Comparison of ENCODE assay signal across 1 cellular context in genomic region chr2:70104231-70105111, GRCh38.
A peak's percentile ranks its signal among the peaks of the same experiment; 100 is the strongest.
TF ChIP-seq lines count a peak whose summit lies in the region.

No MANE protein-coding gene starts in this region.

TF ChIP-seq in K562, 482 proteins besides CTCF, POLR2A, EP300 and RAD21 (continued from another document and continues in another):
- TF ChIP-seq DPF2 (IDR thresholded peaks at IDR 0.05) (peak; percentile 62), HDAC3 (IDR thresholded peaks at IDR 0.05; ENCODE audit: borderline replicate concordance, partially characterized antibody) (peak; percentile 35), NFATC3 (IDR thresholded peaks at IDR 0.05) (0 out of 2 replicates have a peak, but pooled peaks have one; percentile 82), MTA3 (IDR thresholded peaks at IDR 0.05; ENCODE audit: borderline replicate concordance) (0 out of 2 replicates have a peak, but pooled peaks have one; percentile 27), GATA2 (CRISPR knock-in tag; IDR thresholded peaks at IDR 0.05) (no peak), STAT5B (CRISPR knock-in tag; IDR thresholded peaks at IDR 0.05) (no peak), ZBTB40 (IDR thresholded peaks at IDR 0.05) (peak; percentile 38), ZBTB40 (CRISPR knock-in tag; IDR thresholded peaks at IDR 0.05) (no peak), PKNOX1 (IDR thresholded peaks at IDR 0.05) (peak; percentile 60), MAFG (tag; conservative IDR thresholded peaks at IDR 0.05) (no peak), ZNF175 (CRISPR knock-in tag; IDR thresholded peaks at IDR 0.05; ENCODE audit: low read depth) (peak; percentile 36; the same call in 1 of the 2 replicates), NR1H2 (CRISPR knock-in tag; IDR thresholded peaks at IDR 0.05) (no peak), MLLT1 (IDR thresholded peaks at IDR 0.05) (peak in 1 of 2 experiments; percentile 100; a peak in 2 of 4 replicates), ETS2 (tag; IDR thresholded peaks at IDR 0.05; ENCODE audit: borderline replicate concordance, poor library complexity, severe bottlenecking) (no peak), TEAD1 (CRISPR knock-in tag; IDR thresholded peaks at IDR 0.05) (peak in 1 of 2 experiments; percentile 50; a peak in 1 of 4 replicates), GABPA (tag; conservative IDR thresholded peaks at IDR 0.05; ENCODE audit: low read depth) (peak; percentile 39; the same call in 1 of the 2 replicates), BACH1 (tag; IDR thresholded peaks at IDR 0.05) (peak; percentile 67; the same call in 1 of the 2 replicates), BCOR (IDR thresholded peaks at IDR 0.05) (peak; percentile 33; the same call in 1 of the 2 replicates), BMI1 (IDR thresholded peaks at IDR 0.05; ENCODE audit: low read length) (no peak), ZFP30 (CRISPR knock-in tag; IDR thresholded peaks at IDR 0.05; ENCODE audit: borderline replicate concordance) (no peak), GTF2A2 (tag; IDR thresholded peaks at IDR 0.05) (no peak), SMAD3 (CRISPR knock-in tag; conservative IDR thresholded peaks at IDR 0.05) (no peak), RAD51 (IDR thresholded peaks at IDR 0.05; ENCODE audit: borderline replicate concordance, low read depth) (0 out of 2 replicates have a peak, but pooled peaks have one; percentile 17), DNMT1 (IDR thresholded peaks at IDR 0.05) (peak; percentile 87; the same call in 1 of the 2 replicates), ASH1L (IDR thresholded peaks at IDR 0.05; ENCODE audit: borderline replicate concordance, low read depth, partially characterized antibody) (peak; percentile 7)
- TF ChIP-seq, protein P1, sequence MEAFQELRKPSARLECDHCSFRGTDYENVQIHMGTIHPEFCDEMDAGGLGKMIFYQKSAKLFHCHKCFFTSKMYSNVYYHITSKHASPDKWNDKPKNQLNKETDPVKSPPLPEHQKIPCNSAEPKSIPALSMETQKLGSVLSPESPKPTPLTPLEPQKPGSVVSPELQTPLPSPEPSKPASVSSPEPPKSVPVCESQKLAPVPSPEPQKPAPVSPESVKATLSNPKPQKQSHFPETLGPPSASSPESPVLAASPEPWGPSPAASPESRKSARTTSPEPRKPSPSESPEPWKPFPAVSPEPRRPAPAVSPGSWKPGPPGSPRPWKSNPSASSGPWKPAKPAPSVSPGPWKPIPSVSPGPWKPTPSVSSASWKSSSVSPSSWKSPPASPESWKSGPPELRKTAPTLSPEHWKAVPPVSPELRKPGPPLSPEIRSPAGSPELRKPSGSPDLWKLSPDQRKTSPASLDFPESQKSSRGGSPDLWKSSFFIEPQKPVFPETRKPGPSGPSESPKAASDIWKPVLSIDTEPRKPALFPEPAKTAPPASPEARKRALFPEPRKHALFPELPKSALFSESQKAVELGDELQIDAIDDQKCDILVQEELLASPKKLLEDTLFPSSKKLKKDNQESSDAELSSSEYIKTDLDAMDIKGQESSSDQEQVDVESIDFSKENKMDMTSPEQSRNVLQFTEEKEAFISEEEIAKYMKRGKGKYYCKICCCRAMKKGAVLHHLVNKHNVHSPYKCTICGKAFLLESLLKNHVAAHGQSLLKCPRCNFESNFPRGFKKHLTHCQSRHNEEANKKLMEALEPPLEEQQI (IDR thresholded peaks at IDR 0.05): peak; percentile 39; the same call in 1 of the 2 replicates
- TF ChIP-seq, protein P2, sequence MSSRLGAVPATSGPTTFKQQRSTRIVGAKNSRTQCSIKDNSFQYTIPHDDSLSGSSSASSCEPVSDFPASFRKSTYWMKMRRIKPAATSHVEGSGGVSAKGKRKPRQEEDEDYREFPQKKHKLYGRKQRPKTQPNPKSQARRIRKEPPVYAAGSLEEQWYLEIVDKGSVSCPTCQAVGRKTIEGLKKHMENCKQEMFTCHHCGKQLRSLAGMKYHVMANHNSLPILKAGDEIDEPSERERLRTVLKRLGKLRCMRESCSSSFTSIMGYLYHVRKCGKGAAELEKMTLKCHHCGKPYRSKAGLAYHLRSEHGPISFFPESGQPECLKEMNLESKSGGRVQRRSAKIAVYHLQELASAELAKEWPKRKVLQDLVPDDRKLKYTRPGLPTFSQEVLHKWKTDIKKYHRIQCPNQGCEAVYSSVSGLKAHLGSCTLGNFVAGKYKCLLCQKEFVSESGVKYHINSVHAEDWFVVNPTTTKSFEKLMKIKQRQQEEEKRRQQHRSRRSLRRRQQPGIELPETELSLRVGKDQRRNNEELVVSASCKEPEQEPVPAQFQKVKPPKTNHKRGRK (tag; IDR thresholded peaks at IDR 0.05): peak; percentile 59
- TF ChIP-seq, protein P3, sequence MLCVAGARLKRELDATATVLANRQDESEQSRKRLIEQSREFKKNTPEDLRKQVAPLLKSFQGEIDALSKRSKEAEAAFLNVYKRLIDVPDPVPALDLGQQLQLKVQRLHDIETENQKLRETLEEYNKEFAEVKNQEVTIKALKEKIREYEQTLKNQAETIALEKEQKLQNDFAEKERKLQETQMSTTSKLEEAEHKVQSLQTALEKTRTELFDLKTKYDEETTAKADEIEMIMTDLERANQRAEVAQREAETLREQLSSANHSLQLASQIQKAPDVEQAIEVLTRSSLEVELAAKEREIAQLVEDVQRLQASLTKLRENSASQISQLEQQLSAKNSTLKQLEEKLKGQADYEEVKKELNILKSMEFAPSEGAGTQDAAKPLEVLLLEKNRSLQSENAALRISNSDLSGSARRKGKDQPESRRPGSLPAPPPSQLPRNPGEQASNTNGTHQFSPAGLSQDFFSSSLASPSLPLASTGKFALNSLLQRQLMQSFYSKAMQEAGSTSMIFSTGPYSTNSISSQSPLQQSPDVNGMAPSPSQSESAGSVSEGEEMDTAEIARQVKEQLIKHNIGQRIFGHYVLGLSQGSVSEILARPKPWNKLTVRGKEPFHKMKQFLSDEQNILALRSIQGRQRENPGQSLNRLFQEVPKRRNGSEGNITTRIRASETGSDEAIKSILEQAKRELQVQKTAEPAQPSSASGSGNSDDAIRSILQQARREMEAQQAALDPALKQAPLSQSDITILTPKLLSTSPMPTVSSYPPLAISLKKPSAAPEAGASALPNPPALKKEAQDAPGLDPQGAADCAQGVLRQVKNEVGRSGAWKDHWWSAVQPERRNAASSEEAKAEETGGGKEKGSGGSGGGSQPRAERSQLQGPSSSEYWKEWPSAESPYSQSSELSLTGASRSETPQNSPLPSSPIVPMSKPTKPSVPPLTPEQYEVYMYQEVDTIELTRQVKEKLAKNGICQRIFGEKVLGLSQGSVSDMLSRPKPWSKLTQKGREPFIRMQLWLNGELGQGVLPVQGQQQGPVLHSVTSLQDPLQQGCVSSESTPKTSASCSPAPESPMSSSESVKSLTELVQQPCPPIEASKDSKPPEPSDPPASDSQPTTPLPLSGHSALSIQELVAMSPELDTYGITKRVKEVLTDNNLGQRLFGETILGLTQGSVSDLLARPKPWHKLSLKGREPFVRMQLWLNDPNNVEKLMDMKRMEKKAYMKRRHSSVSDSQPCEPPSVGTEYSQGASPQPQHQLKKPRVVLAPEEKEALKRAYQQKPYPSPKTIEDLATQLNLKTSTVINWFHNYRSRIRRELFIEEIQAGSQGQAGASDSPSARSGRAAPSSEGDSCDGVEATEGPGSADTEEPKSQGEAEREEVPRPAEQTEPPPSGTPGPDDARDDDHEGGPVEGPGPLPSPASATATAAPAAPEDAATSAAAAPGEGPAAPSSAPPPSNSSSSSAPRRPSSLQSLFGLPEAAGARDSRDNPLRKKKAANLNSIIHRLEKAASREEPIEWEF (CRISPR knock-in tag; IDR thresholded peaks at IDR 0.05): peak; percentile 47; the same call in 1 of the 2 replicates
- TF ChIP-seq, protein P4, sequence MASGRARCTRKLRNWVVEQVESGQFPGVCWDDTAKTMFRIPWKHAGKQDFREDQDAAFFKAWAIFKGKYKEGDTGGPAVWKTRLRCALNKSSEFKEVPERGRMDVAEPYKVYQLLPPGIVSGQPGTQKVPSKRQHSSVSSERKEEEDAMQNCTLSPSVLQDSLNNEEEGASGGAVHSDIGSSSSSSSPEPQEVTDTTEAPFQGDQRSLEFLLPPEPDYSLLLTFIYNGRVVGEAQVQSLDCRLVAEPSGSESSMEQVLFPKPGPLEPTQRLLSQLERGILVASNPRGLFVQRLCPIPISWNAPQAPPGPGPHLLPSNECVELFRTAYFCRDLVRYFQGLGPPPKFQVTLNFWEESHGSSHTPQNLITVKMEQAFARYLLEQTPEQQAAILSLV (tag; IDR thresholded peaks at IDR 0.05): no peak
